ENCODE assay signal across 8 cellular contexts in the genomic region with DNA sequence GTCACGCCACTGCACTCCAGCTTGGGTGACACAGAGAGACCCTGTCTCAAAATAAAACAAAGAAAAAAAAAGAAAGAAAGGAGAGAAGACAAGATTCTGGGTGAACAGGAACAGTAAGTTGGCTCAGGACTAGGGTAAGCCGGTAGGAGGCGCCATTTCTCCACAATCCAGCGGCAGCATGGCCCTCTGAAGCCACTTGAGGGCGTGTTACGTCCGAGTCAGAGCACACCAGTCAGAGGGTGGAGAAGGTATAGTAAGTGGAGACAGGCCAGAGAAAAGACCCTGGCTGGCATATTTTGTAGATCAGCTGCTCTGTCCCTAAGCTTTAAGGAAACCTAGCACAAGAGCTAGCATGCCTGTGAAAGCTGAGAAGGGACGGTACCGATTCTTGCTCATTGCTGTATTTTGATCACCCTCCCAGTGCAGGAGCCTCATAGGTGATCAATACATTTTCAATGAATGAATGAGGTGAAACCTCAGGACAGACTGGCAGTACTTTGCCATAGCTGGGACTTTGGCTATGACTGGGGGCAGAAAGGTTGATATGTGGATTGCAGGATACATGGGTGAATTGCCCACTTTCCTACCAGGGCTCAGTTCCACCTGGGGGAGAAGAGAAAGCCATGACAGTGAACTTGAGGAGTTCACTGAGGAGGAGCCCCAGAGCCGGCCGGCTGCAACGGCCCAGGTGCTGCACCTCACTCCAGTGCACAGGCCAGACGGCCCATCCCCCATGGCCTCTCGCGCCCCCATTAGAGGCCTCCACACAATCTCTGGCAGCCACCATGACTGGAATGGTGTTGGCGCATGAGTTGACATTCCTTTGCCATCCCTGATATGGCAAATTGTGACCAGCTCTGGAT. TPM values are rescaled to one million over a fixed set of nuclear protein-coding genes. Genes with fewer than 3 reads are reported as not detected.
DNase-seq lines count a peak whose midpoint lies in the region; ATAC-seq, FAIRE-seq and TF ChIP-seq lines count a peak whose summit lies in the region.

No MANE protein-coding gene starts in this region.

- CTCF ChIA-PET in Calu3 (lab: Charles Lee) = interaction anchor here (0.6 to 1.7 kb wide), 7 partner anchors 11 to 136 kb away, joined by 3 to 8 read pairs (median 3); partner anchors contain the start of gene POU2F2

- peak; percentile 79 for ATAC-seq in GM21737 (IDR thresholded peaks at IDR 0.05; ENCODE audit: unreplicated experiment)

- peaks cover 35% of the 10 kb centered on the region for H3K4me1 Mint-ChIP-seq in Calu3 (ENCODE audit: low read depth, unreplicated experiment)

- BruUV-seq in Calu3 (replicated peaks; lab: Mats Ljungman, UMichigan) = no TSS peak

- no peaks in the 10 kb centered on the region for H3K9me3 Mint-ChIP-seq in Calu3 (ENCODE audit: low read depth, unreplicated experiment)

- no peak overlapping the region for H3K27ac ChIP-seq in SJCRH30

- peaks cover 39% of the 10 kb centered on the region for H3K27me3 Mint-ChIP-seq in Calu3 (ENCODE audit: unreplicated experiment)

- FAIRE-seq in urothelium cell line (lab: Jason Lieb, UNC) = no peak

- H3K27me3 ChIP-seq in SJCRH30 = no peaks in the 10 kb centered on the region; the same call in 1 of the 2 replicates

- peak; percentile 93 for DNase-seq in Calu3
- peak; percentile 95 for DNase-seq in NAMALWA (ENCODE audit: low spot score)
- DNase-seq in SJCRH30 = peak; percentile 85 to 95
- peak; percentile 57 to 84 (median 78) for DNase-seq in activated naive CD4-positive, alpha-beta T cell (lab: John Stamatoyannopoulos, UW)
- peak; percentile 74 for DNase-seq in glomerular endothelial cell (ENCODE audit: extremely low read depth, low read depth, low spot score)
- DNase-seq in posterior vena cava (ENCODE audit: low spot score) = peak; percentile 94
- DNase-seq in urothelium cell line (ENCODE audit: low spot score) = peak; percentile 83

- peaks cover 8% of the 10 kb centered on the region for H3K4me1 ChIP-seq in SJCRH30

- no peaks in the 10 kb centered on the region for H3K36me3 Mint-ChIP-seq in Calu3 (ENCODE audit: insufficient read depth, unreplicated experiment)

- peak; percentile 100 for TF ChIP-seq CTCF in Calu3 (IDR thresholded peaks at IDR 0.05; ENCODE audit: unreplicated experiment)

- intact Hi-C loops in Calu3 (cut with micrococcal nuclease; ENCODE audit: unreplicated experiment) = loop anchor here (1.0 to 10.0 kb wide), 5 partner anchors 25 to 324 kb away; partner anchors contain the start of gene MEGF8
- intact Hi-C loops in posterior vena cava (cut with DNase I) = no loop called here

- H3K9me3 ChIP-seq in SJCRH30 (replicated peaks) = no peaks in the 10 kb centered on the region

- no peaks in the 10 kb centered on the region for H3K36me3 ChIP-seq in SJCRH30

- no peak overlapping the region for H3K4me3 ChIP-seq in SJCRH30

- no peak overlapping the region for H3K4me3 Mint-ChIP-seq in Calu3 (ENCODE audit: low read depth, unreplicated experiment)

- no peak overlapping the region for H3K27ac Mint-ChIP-seq in Calu3 (ENCODE audit: unreplicated experiment)

RNA-seq across cellular contexts. Expression of gene POU2F2, which starts 23.5 kb away (rescaled TPM):
- total RNA-seq in Calu3 (2022) (3.9 and 4.6 TPM in 2 replicates), glomerular endothelial cell (7.4 and 10.7 TPM in 2 replicates), posterior vena cava (1 to 10 TPM; 2.1 to 3.1 TPM)
- total RNA-seq in SJCRH30 (2014; rRNA removed; shearing (Covaris generic)) = 0.10 and 0.16 TPM in 2 replicates

RNA-seq across cellular contexts. Expression of gene ZNF574, which starts 32.8 kb away (rescaled TPM):
- total RNA-seq in Calu3 (2022) = 22.0 and 22.1 TPM in 2 replicates
- total RNA-seq in SJCRH30 (2014; rRNA removed; shearing (Covaris generic)) = 31.1 and 31.5 TPM in 2 replicates
- total RNA-seq in glomerular endothelial cell = 16.2 and 20.4 TPM in 2 replicates
- 1 to 10 TPM; 7.6 to 9.1 TPM for total RNA-seq in posterior vena cava

RNA-seq across cellular contexts. Expression of gene GRIK5, which starts 38.8 kb away (rescaled TPM):
- total RNA-seq in Calu3 (2022) (0.44 and 0.61 TPM in 2 replicates), glomerular endothelial cell (0.23 TPM in 1 of 2 replicates, not detected in the other), posterior vena cava (10 to 100 TPM; 11.3 to 13.4 TPM)
- 10.3 and 10.5 TPM in 2 replicates for total RNA-seq in SJCRH30 (2014; rRNA removed; shearing (Covaris generic))
